Comparison of ENCODE assay signal across 8 cellular contexts in genomic region chr1:231460614-231461013, GRCh38.
A peak's percentile ranks its signal among the peaks of the same experiment; 100 is the strongest.
DNase-seq lines count a peak whose midpoint lies in the region; ATAC-seq lines count a peak whose summit lies in the region.

No MANE protein-coding gene starts in this region.

- in situ Hi-C loops in KBM-7 (cut with MboI; ENCODE audit: low pct_unique_long_range_greater_than_20kb, low sequenced_read_pairs) = no loop called here

- ATAC-seq in GM19351 (IDR thresholded peaks at IDR 0.05; ENCODE audit: unreplicated experiment) = peak; percentile 87

- DNase-seq in KBM-7 (peak; percentile 97), activated T-cell treated with anti-CD3 and anti-CD28 coated beads for 24 hours (ENCODE audit: low read depth) (peak; percentile 61), DMS 273 (lab: John Stamatoyannopoulos, UW; ENCODE audit: unreplicated experiment) (no peak), SW480 (ENCODE audit: low spot score) (no peak), NCI-H1930 (lab: John Stamatoyannopoulos, UW) (no peak), cortex of kidney (lab: John Stamatoyannopoulos, UW) (no peak)
- peak; percentile 43 to 51 for DNase-seq in stimulated activated CD4-positive, alpha-beta T cell treated with anti-CD3 and anti-CD28 coated beads, Interleukin-15, amount 100 ng/mL, for 48 hours (ENCODE audit: low read depth in 2 of 2)

Comparison
In these comparisons a context has a peak if more than half of its experiments do, and no peak if none do; other contexts are left out.
1. DNase-seq: peak in KBM-7 (single experiment), activated T-cell treated with anti-CD3 and anti-CD28 coated beads for 24 hours (single experiment) and stimulated activated CD4-positive, alpha-beta T cell treated with anti-CD3 and anti-CD28 coated beads, Interleukin-15, amount 100 ng/mL, for 48 hours (2 of 2); none in DMS 273 (single experiment), SW480 (single experiment), NCI-H1930 (0 of 2) and cortex of kidney (single experiment).